22 cellular contexts compared by ENCODE assay signal in genomic region chr10:119423911-119424590, GRCh38.
"Had no signal": no experiment of that assay in that cellular context is flagged by ENCODE, and none has a peak within 500 bp of the region (broad histone marks: within the 10 kb centered on the region; RNA-seq: fewer than 3 reads in every experiment).

No MANE protein-coding gene starts in this region.

- H3K9me3 ChIP-seq: colonic mucosa, esophagus squamous epithelium, lower lobe of right lung, neutrophil, thoracic aorta, transverse colon, upper lobe of right lung, uterus had no signal

- DNase-seq: central memory CD4-positive, alpha-beta T cell; colonic mucosa; effector CD8-positive, alpha-beta T cell; esophagus squamous epithelium; foreskin melanocyte; lower lobe of right lung; natural killer cell; stimulated activated CD4-positive, alpha-beta T cell treated with anti-CD3 and anti-CD28 coated beads, Interleukin-2, amount 100 ng/mL, for 24 hours; stimulated activated CD4-positive, alpha-beta T cell treated with anti-CD3 and anti-CD28 coated beads, Interleukin-4, amount 100 ng/mL, for 4 hours; stimulated activated naive B cell treated with anti-CD40 and anti-IgM and Interleukin-4, amounts not matched to agents 10 μg/mL and 1 μg/mL and 100 μg/mL, for 72 hours; transverse colon; uterus had no signal

- H3K4me3 Mint-ChIP-seq: dendritic cell treated with granulocyte-macrophage colony-stimulating factor and Interleukin-4, amounts not matched to agents 40 ng/mL and 50 ng/mL, for 4 days; endodermal cell; memory B cell; natural killer cell; stimulated activated naive B cell treated with anti-CD40 and anti-IgM and Interleukin-4, amounts not matched to agents 10 μg/mL and 1 μg/mL and 100 μg/mL, for 72 hours; stimulated activated naive CD8-positive, alpha-beta T cell treated with anti-CD3 and anti-CD28 coated beads, Interleukin-15, Interleukin-2, amounts not matched to agents 100 ng/mL and 50 ng/mL, for 24 hours had no signal

- H3K4me1 Mint-ChIP-seq: endodermal cell had no signal

- H3K4me1 ChIP-seq: colonic mucosa, parathyroid adenoma, transverse colon, uterus had no signal

- H3K36me3 ChIP-seq: colonic mucosa, transverse colon, uterus had no signal

- H3K9me3 Mint-ChIP-seq: dendritic cell treated with granulocyte-macrophage colony-stimulating factor and Interleukin-4, amounts not matched to agents 40 ng/mL and 50 ng/mL, for 4 days; endodermal cell; memory B cell; natural killer cell; stimulated activated naive B cell treated with anti-CD40 and anti-IgM and Interleukin-4, amounts not matched to agents 10 μg/mL and 1 μg/mL and 100 μg/mL, for 72 hours; stimulated activated naive CD8-positive, alpha-beta T cell treated with anti-CD3 and anti-CD28 coated beads, Interleukin-15, Interleukin-2, amounts not matched to agents 100 ng/mL and 50 ng/mL, for 24 hours had no signal

- H3K27me3 Mint-ChIP-seq: dendritic cell treated with granulocyte-macrophage colony-stimulating factor and Interleukin-4, amounts not matched to agents 40 ng/mL and 50 ng/mL, for 4 days; memory B cell; progenitor cell of endocrine pancreas; stimulated activated naive B cell treated with anti-CD40 and anti-IgM and Interleukin-4, amounts not matched to agents 10 μg/mL and 1 μg/mL and 100 μg/mL, for 72 hours; stimulated activated naive CD8-positive, alpha-beta T cell treated with anti-CD3 and anti-CD28 coated beads, Interleukin-15, Interleukin-2, amounts not matched to agents 100 ng/mL and 50 ng/mL, for 24 hours had no signal

- H2AFZ ChIP-seq: parathyroid adenoma had no signal

- H3K27ac ChIP-seq: colonic mucosa, esophagus squamous epithelium, lower lobe of right lung, neutrophil, parathyroid adenoma, thoracic aorta, transverse colon, upper lobe of right lung, uterus had no signal

- H3K27me3 ChIP-seq: colonic mucosa, esophagus squamous epithelium, neutrophil, transverse colon, upper lobe of right lung, uterus had no signal

- H3K27ac Mint-ChIP-seq: dendritic cell treated with granulocyte-macrophage colony-stimulating factor and Interleukin-4, amounts not matched to agents 40 ng/mL and 50 ng/mL, for 4 days; endodermal cell; memory B cell; progenitor cell of endocrine pancreas; stimulated activated naive CD8-positive, alpha-beta T cell treated with anti-CD3 and anti-CD28 coated beads, Interleukin-15, Interleukin-2, amounts not matched to agents 100 ng/mL and 50 ng/mL, for 24 hours had no signal

- ATAC-seq: natural killer cell; sciatic nerve; stimulated activated naive B cell treated with anti-CD40 and anti-IgM and Interleukin-4, amounts not matched to agents 10 μg/mL and 1 μg/mL and 100 μg/mL, for 72 hours had no signal

- H3K4me3 ChIP-seq: colonic mucosa, esophagus squamous epithelium, lower lobe of right lung, thoracic aorta, transverse colon, upper lobe of right lung, uterus had no signal
